1 cellular context compared by ENCODE assay signal in the genomic region with DNA sequence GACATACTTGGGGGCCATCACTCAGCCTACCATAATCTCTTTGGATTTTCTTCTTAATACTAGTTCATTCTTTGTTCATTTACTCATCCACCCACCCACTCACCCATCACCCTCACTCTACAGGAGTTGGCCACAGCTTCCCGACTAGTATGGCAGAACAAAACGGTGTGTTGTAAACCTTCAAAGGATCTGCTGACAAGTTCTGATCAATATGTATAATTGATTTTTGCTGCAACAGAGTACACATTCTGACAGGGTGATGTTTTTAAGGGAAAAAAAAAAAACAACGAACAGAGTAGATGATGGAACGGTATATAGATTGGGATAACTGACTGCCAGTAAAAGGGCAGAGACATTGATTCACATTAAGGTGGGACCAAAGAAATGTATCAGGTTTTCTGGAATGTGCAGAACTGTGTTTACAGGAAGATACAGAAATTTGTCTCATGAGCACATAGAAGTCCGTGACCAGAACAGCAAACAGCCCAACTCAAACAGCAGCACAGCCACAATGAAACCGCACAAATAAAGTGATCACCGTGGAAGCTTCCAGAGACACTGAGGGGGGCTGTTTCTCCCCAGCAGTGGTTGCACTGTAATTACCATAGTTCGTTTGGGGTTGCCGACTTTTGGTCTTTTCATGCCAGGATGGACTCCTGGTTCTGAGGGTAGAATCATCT.
TF ChIP-seq lines count a peak whose summit lies in the region.

No MANE protein-coding gene starts in this region.

TF ChIP-seq in IMR-90, 13 proteins besides CTCF, POLR2A, EP300 and RAD21 (continued from another document):
- TF ChIP-seq SMC3 (IDR thresholded peaks at IDR 0.05; ENCODE audit: low read depth, low read length) (no peak), RFX5 (IDR thresholded peaks at IDR 0.05; ENCODE audit: low read depth, low read length) (no peak), MAFK (IDR thresholded peaks at IDR 0.05; ENCODE audit: low read depth, low read length) (no peak), RCOR1 (IDR thresholded peaks at IDR 0.05; ENCODE audit: insufficient replicate concordance, low read length) (no peak), BHLHE40 (IDR thresholded peaks at IDR 0.05; ENCODE audit: low read depth, low read length) (no peak), FOS (IDR thresholded peaks at IDR 0.05; ENCODE audit: low read depth, low read length) (no peak), CEBPB (IDR thresholded peaks at IDR 0.05; ENCODE audit: low read depth, low read length) (no peak), MXI1 (IDR thresholded peaks at IDR 0.05; ENCODE audit: borderline replicate concordance, low read depth, low read length) (no peak)
- TF ChIP-seq, protein P1, sequence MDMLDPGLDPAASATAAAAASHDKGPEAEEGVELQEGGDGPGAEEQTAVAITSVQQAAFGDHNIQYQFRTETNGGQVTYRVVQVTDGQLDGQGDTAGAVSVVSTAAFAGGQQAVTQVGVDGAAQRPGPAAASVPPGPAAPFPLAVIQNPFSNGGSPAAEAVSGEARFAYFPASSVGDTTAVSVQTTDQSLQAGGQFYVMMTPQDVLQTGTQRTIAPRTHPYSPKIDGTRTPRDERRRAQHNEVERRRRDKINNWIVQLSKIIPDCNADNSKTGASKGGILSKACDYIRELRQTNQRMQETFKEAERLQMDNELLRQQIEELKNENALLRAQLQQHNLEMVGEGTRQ (IDR thresholded peaks at IDR 0.05; ENCODE audit: low read depth, low read length): no peak
- TF ChIP-seq, protein P2, sequence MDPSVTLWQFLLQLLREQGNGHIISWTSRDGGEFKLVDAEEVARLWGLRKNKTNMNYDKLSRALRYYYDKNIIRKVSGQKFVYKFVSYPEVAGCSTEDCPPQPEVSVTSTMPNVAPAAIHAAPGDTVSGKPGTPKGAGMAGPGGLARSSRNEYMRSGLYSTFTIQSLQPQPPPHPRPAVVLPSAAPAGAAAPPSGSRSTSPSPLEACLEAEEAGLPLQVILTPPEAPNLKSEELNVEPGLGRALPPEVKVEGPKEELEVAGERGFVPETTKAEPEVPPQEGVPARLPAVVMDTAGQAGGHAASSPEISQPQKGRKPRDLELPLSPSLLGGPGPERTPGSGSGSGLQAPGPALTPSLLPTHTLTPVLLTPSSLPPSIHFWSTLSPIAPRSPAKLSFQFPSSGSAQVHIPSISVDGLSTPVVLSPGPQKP (IDR thresholded peaks at IDR 0.05; ENCODE audit: borderline replicate concordance, low read depth, low read length): no peak
